ENCODE assay signal across 1 cellular context in the genomic region with DNA sequence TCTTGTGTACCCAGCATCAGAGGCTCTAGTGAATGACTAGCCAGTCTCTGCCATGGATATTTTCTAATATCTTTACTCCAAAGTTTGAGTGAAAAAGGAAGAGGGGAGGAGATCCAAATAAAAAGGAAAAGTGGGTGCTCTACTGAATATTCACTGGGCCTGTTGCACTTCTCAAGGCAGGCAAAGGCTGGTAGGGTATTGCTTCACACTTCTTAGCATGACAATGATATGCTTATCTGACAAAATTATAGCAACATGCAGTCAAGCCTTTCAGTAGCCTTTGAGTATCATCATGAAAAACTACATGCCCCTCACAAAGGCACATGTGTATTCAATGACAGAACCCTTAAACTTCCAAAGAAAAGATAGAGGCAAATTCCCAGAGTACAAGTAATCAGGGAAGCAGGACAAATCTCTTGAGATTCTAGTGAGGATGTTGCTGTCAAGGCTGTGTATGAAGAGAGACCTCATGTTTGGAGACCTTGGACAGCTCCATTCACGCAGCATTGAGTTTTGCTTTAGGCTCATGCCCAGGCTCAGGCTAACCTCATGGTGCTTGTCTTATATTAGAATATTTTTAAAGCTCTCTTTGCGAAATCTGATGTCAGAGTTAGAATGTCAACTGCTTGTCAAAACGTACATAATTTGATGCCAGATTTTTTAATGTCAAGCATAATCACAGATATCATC.
A peak's percentile ranks its signal among the peaks of the same experiment; 100 is the strongest.
TF ChIP-seq lines count a peak whose summit lies in the region.

No MANE protein-coding gene starts in this region.

TF ChIP-seq in Ishikawa, 13 proteins besides CTCF, POLR2A, EP300 and RAD21 (continued from another document):
- TF ChIP-seq, protein P1, sequence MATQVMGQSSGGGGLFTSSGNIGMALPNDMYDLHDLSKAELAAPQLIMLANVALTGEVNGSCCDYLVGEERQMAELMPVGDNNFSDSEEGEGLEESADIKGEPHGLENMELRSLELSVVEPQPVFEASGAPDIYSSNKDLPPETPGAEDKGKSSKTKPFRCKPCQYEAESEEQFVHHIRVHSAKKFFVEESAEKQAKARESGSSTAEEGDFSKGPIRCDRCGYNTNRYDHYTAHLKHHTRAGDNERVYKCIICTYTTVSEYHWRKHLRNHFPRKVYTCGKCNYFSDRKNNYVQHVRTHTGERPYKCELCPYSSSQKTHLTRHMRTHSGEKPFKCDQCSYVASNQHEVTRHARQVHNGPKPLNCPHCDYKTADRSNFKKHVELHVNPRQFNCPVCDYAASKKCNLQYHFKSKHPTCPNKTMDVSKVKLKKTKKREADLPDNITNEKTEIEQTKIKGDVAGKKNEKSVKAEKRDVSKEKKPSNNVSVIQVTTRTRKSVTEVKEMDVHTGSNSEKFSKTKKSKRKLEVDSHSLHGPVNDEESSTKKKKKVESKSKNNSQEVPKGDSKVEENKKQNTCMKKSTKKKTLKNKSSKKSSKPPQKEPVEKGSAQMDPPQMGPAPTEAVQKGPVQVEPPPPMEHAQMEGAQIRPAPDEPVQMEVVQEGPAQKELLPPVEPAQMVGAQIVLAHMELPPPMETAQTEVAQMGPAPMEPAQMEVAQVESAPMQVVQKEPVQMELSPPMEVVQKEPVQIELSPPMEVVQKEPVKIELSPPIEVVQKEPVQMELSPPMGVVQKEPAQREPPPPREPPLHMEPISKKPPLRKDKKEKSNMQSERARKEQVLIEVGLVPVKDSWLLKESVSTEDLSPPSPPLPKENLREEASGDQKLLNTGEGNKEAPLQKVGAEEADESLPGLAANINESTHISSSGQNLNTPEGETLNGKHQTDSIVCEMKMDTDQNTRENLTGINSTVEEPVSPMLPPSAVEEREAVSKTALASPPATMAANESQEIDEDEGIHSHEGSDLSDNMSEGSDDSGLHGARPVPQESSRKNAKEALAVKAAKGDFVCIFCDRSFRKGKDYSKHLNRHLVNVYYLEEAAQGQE (IDR thresholded peaks at IDR 0.05; ENCODE audit: low read depth), result peak; percentile 73
TF ChIP-seq in Ishikawa: peak in this region for 1.
